In genomic region chr10:28890121-28890950, GRCh38 we compare ENCODE assay signal across 25 cellular contexts.
"Had no signal": no experiment of that assay in that cellular context is flagged by ENCODE, and none has a peak within 500 bp of the region (broad histone marks: within the 10 kb centered on the region; RNA-seq: fewer than 3 reads in every experiment).

No MANE protein-coding gene starts in this region.

- H3K4me3 Mint-ChIP-seq: activated naive CD4-positive, alpha-beta T cell treated with anti-CD3 and anti-CD28 coated beads, Interleukin-2, amount 10 ng/mL, durations not matched to agents 7 days and 5 days; neural crest cell; T-helper 1 cell treated with Interleukin-12 subunit alpha and Interleukin-12 subunit beta and Interleukin-4 antibody, amounts not matched to agents 30 μg/mL and 1 μg/mL, for 36 hours; WTC11 had no signal

- H3K9me3 Mint-ChIP-seq: activated naive CD4-positive, alpha-beta T cell treated with anti-CD3 and anti-CD28 coated beads, Interleukin-2, amount 10 ng/mL, durations not matched to agents 7 days and 5 days; neural crest cell; T-helper 1 cell treated with Interleukin-12 subunit alpha and Interleukin-12 subunit beta and Interleukin-4 antibody, amounts not matched to agents 30 μg/mL and 1 μg/mL, for 36 hours had no signal

- H3K36me3 ChIP-seq: brain microvascular endothelial cell, thyroid gland had no signal

- ATAC-seq: sciatic nerve, WTC11 had no signal

- H3K27ac Mint-ChIP-seq: activated naive CD4-positive, alpha-beta T cell treated with anti-CD3 and anti-CD28 coated beads, Interleukin-2, amount 10 ng/mL, durations not matched to agents 7 days and 5 days; T-helper 1 cell treated with Interleukin-12 subunit alpha and Interleukin-12 subunit beta and Interleukin-4 antibody, amounts not matched to agents 30 μg/mL and 1 μg/mL, for 36 hours; WTC11 had no signal

- H3K9me3 ChIP-seq: thyroid gland had no signal

- H3K27me3 ChIP-seq: brain microvascular endothelial cell, foreskin keratinocyte, thyroid gland had no signal

- H3K4me1 Mint-ChIP-seq: activated naive CD4-positive, alpha-beta T cell treated with anti-CD3 and anti-CD28 coated beads, Interleukin-2, amount 10 ng/mL, durations not matched to agents 7 days and 5 days had no signal

- FAIRE-seq: kidney had no signal

- H3K27ac ChIP-seq: brain microvascular endothelial cell, foreskin keratinocyte, thyroid gland had no signal

- DNase-seq: activated CD4-positive, alpha-beta T cell treated with anti-CD3 and anti-CD28 coated beads for 4 hours; activated CD4-positive, alpha-beta T cell treated with anti-CD3 and anti-CD28 coated beads, Interleukin-2, amount 50 U/mL, for 48 hours; activated CD8-positive, alpha-beta memory T cell treated with anti-CD3 and anti-CD28 coated beads, Interleukin-2, amount 50 U/mL, for 48 hours; activated effector memory CD4-positive, alpha-beta T cell treated with Interleukin-2 at 50 U/mL for 16 hours; activated naive CD4-positive, alpha-beta T cell treated with anti-CD3 and anti-CD28 coated beads, Interleukin-2, amount 10 ng/mL, durations not matched to agents 7 days and 5 days; activated T-cell treated with anti-CD3 and anti-CD28 coated beads, Interleukin-2, amount 50 U/mL, for 48 hours; aorta; brain microvascular endothelial cell; caudate nucleus; dermis blood vessel endothelial cell; effector CD8-positive, alpha-beta T cell; kidney; midbrain; occipital lobe; posterior cingulate gyrus; stimulated activated CD4-positive, alpha-beta T cell treated with anti-CD3 and anti-CD28 coated beads, Interleukin-4, amount 100 ng/mL, for 1 hour; stimulated activated naive CD4-positive, alpha-beta T cell treated with Interleukin-2 at 50 U/mL for 16 hours; T1000; thyroid gland had no signal

- H3K4me3 ChIP-seq: lung, thyroid gland had no signal

- H3K27me3 Mint-ChIP-seq: activated naive CD4-positive, alpha-beta T cell treated with anti-CD3 and anti-CD28 coated beads, Interleukin-2, amount 10 ng/mL, durations not matched to agents 7 days and 5 days had no signal

- H3K4me1 ChIP-seq: foreskin keratinocyte, thyroid gland had no signal

- H3K36me3 Mint-ChIP-seq: activated naive CD4-positive, alpha-beta T cell treated with anti-CD3 and anti-CD28 coated beads, Interleukin-2, amount 10 ng/mL, durations not matched to agents 7 days and 5 days; WTC11 had no signal
